In the genomic region with DNA sequence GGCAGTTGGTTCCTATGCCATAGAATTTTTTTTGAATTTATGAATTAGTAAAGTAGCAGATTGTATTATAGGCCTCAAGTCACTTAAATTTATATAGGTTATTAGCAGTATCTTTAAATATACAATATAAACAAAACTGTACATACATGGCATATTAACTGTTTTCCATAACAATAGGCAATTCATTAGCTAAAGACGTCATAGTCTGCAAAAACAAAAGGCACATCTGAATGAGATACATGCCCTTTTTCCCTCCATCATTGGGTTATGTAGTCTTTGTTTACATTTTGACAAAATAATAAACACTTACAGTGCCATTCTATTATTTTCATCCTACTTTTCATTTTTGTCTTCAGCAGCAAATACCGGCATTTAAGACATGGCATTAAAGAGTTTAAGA, we compare ENCODE assay signal across 18 cellular contexts. TPM values are rescaled to one million over a fixed set of nuclear protein-coding genes. Genes with fewer than 3 reads are reported as not detected.
DNase-seq lines count a peak whose midpoint lies in the region; ATAC-seq and TF ChIP-seq lines count a peak whose summit lies in the region.
"Had no signal": no experiment of that assay in that cellular context is flagged by ENCODE, and none has a peak within 500 bp of the region (broad histone marks: within the 10 kb centered on the region; RNA-seq: fewer than 3 reads in every experiment).

No MANE protein-coding gene starts in this region.

- ATAC-seq in Right ventricle myocardium inferior (no peak), left lung (no peak), HG03432 (IDR thresholded peaks at IDR 0.05; ENCODE audit: unreplicated experiment) (no peak)

- H3K27me3 ChIP-seq in left ventricle myocardium inferior (ENCODE audit: low read depth) (no peaks in the 10 kb centered on the region), uterus (no peaks in the 10 kb centered on the region), left lung (no peaks in the 10 kb centered on the region)

- H3K36me3 ChIP-seq in left ventricle myocardium inferior (peaks cover 49% of the 10 kb centered on the region), uterus (no peaks in the 10 kb centered on the region), left lung (peaks cover 0 to 58% of the 10 kb centered on the region in 2 donors)

- no peaks in the 10 kb centered on the region for H3K27me3 Mint-ChIP-seq in neural crest cell (ENCODE audit: low read depth)
- H3K27me3 Mint-ChIP-seq: stimulated activated naive CD8-positive, alpha-beta T cell treated with anti-CD3 and anti-CD28 coated beads, Interleukin-15, Interleukin-2, amounts not matched to agents 100 ng/mL and 50 ng/mL, for 24 hours had no signal

- intact Hi-C loops in left ventricle myocardium inferior (cut with micrococcal nuclease) (no loop called here), Right ventricle myocardium inferior (cut with DNase I) (no loop called here), uterus (cut with DNase I; ENCODE audit: low total_unique reads) (no loop called here), left lung (cut with DNase I) (no loop called here)

- H3K27ac ChIP-seq in left ventricle myocardium inferior (replicated peaks) (peak overlapping the region; percentile 88), epithelial cell of prostate (peak overlapping the region; percentile 63), uterus (peak overlapping the region; percentile 80 to 89), left lung (peak overlapping the region in 1 of 2 donors; percentile 84)

- no peak overlapping the region for H3K4me3 ChIP-seq in left ventricle myocardium inferior
- no peak overlapping the region for H3K4me3 ChIP-seq in uterus
- H3K4me3 ChIP-seq in left lung = no peak overlapping the region

- no peak for TF ChIP-seq POLR2A in uterus (IDR thresholded peaks at IDR 0.05)

- no peaks in the 10 kb centered on the region for H3K9me3 ChIP-seq in left ventricle myocardium inferior (replicated peaks)
- H3K9me3 ChIP-seq in uterus = no peaks in the 10 kb centered on the region
- H3K9me3 ChIP-seq in left lung = no peaks in the 10 kb centered on the region

- TF ChIP-seq CTCF in left ventricle myocardium inferior (IDR thresholded peaks at IDR 0.05; ENCODE audit: borderline replicate concordance) (no peak), neural crest cell (conservative IDR thresholded peaks at IDR 0.05) (no peak), uterus (IDR thresholded peaks at IDR 0.05) (no peak), left lung (IDR thresholded peaks at IDR 0.05) (no peak)

- peak overlapping the region; percentile 57 for H3K4me3 Mint-ChIP-seq in neural crest cell

- DNase-seq in left ventricle myocardium inferior (no peak), Right ventricle myocardium inferior (ENCODE audit: missing footprints) (no peak), epithelial cell of prostate (ENCODE audit: low read depth, low spot score) (no peak), neural crest cell (ENCODE audit: low read depth, low spot score) (no peak), uterus (no peak), left lung (no peak), NCI-H524 (lab: John Stamatoyannopoulos, UW) (no peak)
- DNase-seq: activated CD4-positive, alpha-beta T cell treated with anti-CD3 and anti-CD28 coated beads for 48 hours; aorta; Calu3; foreskin fibroblast; islet precursor cell; Kasumi-1; NCI-H146; NCI-H446 treated with DMSO at 0.1 percent for 48 hours; PC-9 had no signal

- peaks cover 7% of the 10 kb centered on the region for H3K36me3 Mint-ChIP-seq in neural crest cell (ENCODE audit: low read depth)

- H3K9me3 Mint-ChIP-seq in neural crest cell = no peaks in the 10 kb centered on the region
- H3K9me3 Mint-ChIP-seq: stimulated activated naive CD8-positive, alpha-beta T cell treated with anti-CD3 and anti-CD28 coated beads, Interleukin-15, Interleukin-2, amounts not matched to agents 100 ng/mL and 50 ng/mL, for 24 hours had no signal

- H3K4me1 Mint-ChIP-seq in neural crest cell = peaks cover 26% of the 10 kb centered on the region

- H3K4me1 ChIP-seq in left ventricle myocardium inferior (peaks cover 29% of the 10 kb centered on the region), uterus (peaks cover 0 to 4% of the 10 kb centered on the region in 2 donors), left lung (peaks cover 6 to 26% of the 10 kb centered on the region in 2 donors)

- no peak overlapping the region for H3K27ac Mint-ChIP-seq in neural crest cell (ENCODE audit: unreplicated experiment)

RNA-seq across cellular contexts. Expression of a gene that starts 1.1 kb away (rescaled TPM):
- total RNA-seq in left ventricle myocardium inferior (4.1 TPM), Right ventricle myocardium inferior (3.2 TPM), neural crest cell (13.0 and 13.1 TPM in 2 replicates), uterus (10 to 100 TPM in 2 of 4 donors, 1 to 10 TPM in 1, under 1 TPM in 1; 0.51 to 14.7 (median 10.9) TPM), left lung (1 to 10 TPM; 5.8 to 9.3 TPM)
